18 cellular contexts compared by ENCODE assay signal in the genomic region with DNA sequence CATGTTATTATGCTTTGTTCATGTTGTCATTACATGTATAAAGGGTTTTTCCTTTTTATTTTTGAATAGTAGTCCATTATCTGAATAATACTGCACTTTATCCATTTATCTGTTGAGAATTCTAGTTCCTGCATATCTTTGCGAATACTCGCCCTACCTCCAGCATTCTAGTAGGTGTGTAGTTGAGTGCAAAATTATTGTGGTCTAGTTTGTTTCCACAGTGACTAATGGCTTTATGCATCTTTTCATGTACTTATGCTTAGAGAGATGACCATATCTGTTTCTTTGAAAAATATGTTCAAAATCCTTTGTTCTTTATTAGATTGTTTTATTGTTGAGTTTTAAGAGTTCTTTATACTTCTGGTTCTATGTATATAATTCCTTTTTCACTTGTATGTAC. TPM values are rescaled to one million over a fixed set of nuclear protein-coding genes. Genes with fewer than 3 reads are reported as not detected.
DNase-seq lines count a peak whose midpoint lies in the region; ATAC-seq, FAIRE-seq and TF ChIP-seq lines count a peak whose summit lies in the region.
"Had no signal": no experiment of that assay in that cellular context is flagged by ENCODE, and none has a peak within 500 bp of the region (broad histone marks: within the 10 kb centered on the region; RNA-seq: fewer than 3 reads in every experiment).

No MANE protein-coding gene starts in this region.

- no peak overlapping the region for H2BK12ac ChIP-seq in H9 (ENCODE audit: insufficient read length, low read depth, low read length)

- no peak overlapping the region for H3K4me3 ChIP-seq in astrocyte (ENCODE audit: insufficient read depth, low read depth, low read length)
- no peak overlapping the region for H3K4me3 ChIP-seq in A673 (ENCODE audit: low read depth, low read length, poor library complexity, severe bottlenecking)
- H3K4me3 ChIP-seq: Peyer's patch had no signal

- H3K79me2 ChIP-seq in H9 (ENCODE audit: insufficient read depth, low read length): no peaks in the 10 kb centered on the region; the same call in 1 of the 2 replicates
- peaks cover 12% of the 10 kb centered on the region for H3K79me2 ChIP-seq in astrocyte (ENCODE audit: insufficient read depth, low read length)

- no peak overlapping the region for H3K18ac ChIP-seq in H9 (ENCODE audit: insufficient read length, low read depth, low read length)

- H3K27ac ChIP-seq in H9 (ENCODE audit: insufficient read length, low read depth, low read length) (no peak overlapping the region), astrocyte (ENCODE audit: low read depth, low read length) (no peak overlapping the region), A673 (ENCODE audit: low read depth, low read length, poor library complexity, severe bottlenecking) (no peak overlapping the region)
- H3K27ac ChIP-seq: Peyer's patch had no signal

- H3K4me1 ChIP-seq in H9 (ENCODE audit: insufficient read depth, low read length) (no peaks in the 10 kb centered on the region), astrocyte (ENCODE audit: insufficient read depth, low read length) (peaks cover 8% of the 10 kb centered on the region), A673 (ENCODE audit: insufficient read depth, low read length, poor library complexity, severe bottlenecking) (no peaks in the 10 kb centered on the region)
- H3K4me1 ChIP-seq: BE2C, Peyer's patch had no signal

- no peak for ATAC-seq in GM19035 (IDR thresholded peaks at IDR 0.05; ENCODE audit: unreplicated experiment)
- ATAC-seq: Right ventricle myocardium inferior had no signal

- POLR2A ChIA-PET in activated CD4-positive, alpha-beta T cell treated with anti-CD3 and anti-CD28 coated beads, Interleukin-2, amount 10 ng/mL, durations not matched to agents 7 days and 5 days (lab: Charles Lee): no interaction called here
- POLR2A ChIA-PET in A673 (lab: Charles Lee; ENCODE audit: low non-redundant PET): no interaction called here

- peaks cover 3 to 10% of the 10 kb centered on the region in 2 experiments; a peak in 3 of 4 replicates for H3K4me1 Mint-ChIP-seq in H9
- peaks cover 8% of the 10 kb centered on the region for H3K4me1 Mint-ChIP-seq in astrocyte (ENCODE audit: low read depth, unreplicated experiment)
- H3K4me1 Mint-ChIP-seq in activated CD4-positive, alpha-beta T cell treated with anti-CD3 and anti-CD28 coated beads, Interleukin-2, amount 10 ng/mL, durations not matched to agents 7 days and 5 days: peaks cover 1% of the 10 kb centered on the region

- H2AFZ ChIP-seq in H9 (ENCODE audit: low read length): no peak overlapping the region
- H2AFZ ChIP-seq in astrocyte (ENCODE audit: low read depth, low read length): no peak overlapping the region

- WGBS in H9 (ENCODE audit: extremely low coverage, insufficient read length, low lambda C conversion rate): no CpG with 5 or more reads among the region's 2 CpGs

- H2BK15ac ChIP-seq in H9 (ENCODE audit: low read depth, low read length): no peak overlapping the region

- intact Hi-C loops in A673 (cut with micrococcal nuclease; ENCODE audit: unreplicated experiment): no loop called here

- no peak overlapping the region for H3K56ac ChIP-seq in H9 (ENCODE audit: insufficient read length, low read depth, low read length)

- no peak overlapping the region for H3K14ac ChIP-seq in H9 (ENCODE audit: insufficient read depth, low read length)

- no peak overlapping the region for H4K91ac ChIP-seq in H9 (ENCODE audit: insufficient read length, low read depth, low read length)

- no peaks in the 10 kb centered on the region for H3K23me2 ChIP-seq in H9 (ENCODE audit: insufficient read length, low read depth, low read length, poor library complexity, severe bottlenecking)

- H3K36me3 ChIP-seq in astrocyte (ENCODE audit: insufficient read depth, low read length) (peaks cover 34% of the 10 kb centered on the region), A673 (ENCODE audit: insufficient read depth, low read length, poor library complexity, severe bottlenecking) (peaks cover 44% of the 10 kb centered on the region)

- no peak overlapping the region for H4K8ac ChIP-seq in H9 (replicated peaks; ENCODE audit: insufficient read length, low read depth, low read length)

- CTCF ChIA-PET in activated CD4-positive, alpha-beta T cell treated with anti-CD3 and anti-CD28 coated beads, Interleukin-2, amount 10 ng/mL, durations not matched to agents 7 days and 5 days (lab: Charles Lee): no interaction called here
- CTCF ChIA-PET in A673 (lab: Charles Lee): no interaction called here

- H3K9me3 ChIP-seq in H9 (ENCODE audit: control insufficient read depth, low read depth, low read length): no peaks in the 10 kb centered on the region
- no peaks in the 10 kb centered on the region for H3K9me3 ChIP-seq in astrocyte (ENCODE audit: insufficient read depth, low read depth, low read length)
- H3K9me3 ChIP-seq in A673 (ENCODE audit: low read depth, low read length, poor library complexity, severe bottlenecking): no peaks in the 10 kb centered on the region
- H3K9me3 ChIP-seq: BE2C, Peyer's patch had no signal

- H3K9me3 Mint-ChIP-seq in H9 (no peaks in the 10 kb centered on the region), astrocyte (ENCODE audit: unreplicated experiment) (no peaks in the 10 kb centered on the region)
- no peaks in the 10 kb centered on the region for H3K9me3 Mint-ChIP-seq in activated CD4-positive, alpha-beta T cell treated with anti-CD3 and anti-CD28 coated beads, Interleukin-2, amount 10 ng/mL, durations not matched to agents 7 days and 5 days
- H3K9me3 Mint-ChIP-seq: CD4-positive, alpha-beta T cell had no signal

- in situ Hi-C loops in ACHN (cut with HindIII; ENCODE audit: low pct_ligation_motif_present, low pct_unique_long_range_greater_than_20kb, low sequenced_read_pairs): no loop called here

- H3K9ac ChIP-seq in H9 (ENCODE audit: extremely low read depth, insufficient read length, low read length) (no peak overlapping the region), astrocyte (ENCODE audit: low read length) (no peak overlapping the region)

- H2BK5ac ChIP-seq in H9 (ENCODE audit: insufficient read length, low read length): no peak overlapping the region

- H3K79me1 ChIP-seq in H9 (ENCODE audit: insufficient read depth, low read depth, low read length, poor library complexity, severe bottlenecking): no peaks in the 10 kb centered on the region

- H3K27ac Mint-ChIP-seq in H9: peak overlapping the region in 2 of 3 experiments; percentile 27 to 63; a peak in 3 of 7 replicates
- no peak overlapping the region for H3K27ac Mint-ChIP-seq in astrocyte (ENCODE audit: unreplicated experiment)
- no peak overlapping the region for H3K27ac Mint-ChIP-seq in activated CD4-positive, alpha-beta T cell treated with anti-CD3 and anti-CD28 coated beads, Interleukin-2, amount 10 ng/mL, durations not matched to agents 7 days and 5 days
- H3K27ac Mint-ChIP-seq: CD4-positive, alpha-beta T cell had no signal

- H3K36me3 Mint-ChIP-seq in H9 (ENCODE audit: insufficient read depth in 1 of 3, low read depth in 3 of 3) (peaks cover 36 to 61% (median 54%) of the 10 kb centered on the region in 3 experiments), astrocyte (ENCODE audit: low read depth, unreplicated experiment) (peaks cover 19% of the 10 kb centered on the region)
- H3K36me3 Mint-ChIP-seq in activated CD4-positive, alpha-beta T cell treated with anti-CD3 and anti-CD28 coated beads, Interleukin-2, amount 10 ng/mL, durations not matched to agents 7 days and 5 days (ENCODE audit: low read depth): peaks cover 46% of the 10 kb centered on the region

- H3K27me3 Mint-ChIP-seq in H9 (ENCODE audit: low read depth): no peaks in the 10 kb centered on the region
- H3K27me3 Mint-ChIP-seq in astrocyte (ENCODE audit: low read depth, unreplicated experiment): no peaks in the 10 kb centered on the region
- no peaks in the 10 kb centered on the region for H3K27me3 Mint-ChIP-seq in activated CD4-positive, alpha-beta T cell treated with anti-CD3 and anti-CD28 coated beads, Interleukin-2, amount 10 ng/mL, durations not matched to agents 7 days and 5 days
- H3K27me3 Mint-ChIP-seq: CD4-positive, alpha-beta T cell had no signal

- BruUV-seq in A673 (replicated peaks; lab: Mats Ljungman, UMichigan): no TSS peak

- no peak for TF ChIP-seq CTCF in H9 (conservative IDR thresholded peaks at IDR 0.05)
- TF ChIP-seq CTCF in astrocyte (IDR thresholded peaks at IDR 0.05; ENCODE audit: insufficient read depth, low read depth, low read length): no peak
- TF ChIP-seq CTCF in A673 (conservative IDR thresholded peaks at IDR 0.05; ENCODE audit: low read depth, low read length): no peak

- no peak overlapping the region for H2AK5ac ChIP-seq in H9 (ENCODE audit: insufficient read length, low read length)

- H4K5ac ChIP-seq in H9 (ENCODE audit: insufficient read length, low read depth, low read length): no peak overlapping the region

- H3K27me3 ChIP-seq in H9 (ENCODE audit: insufficient read depth, low read length) (no peaks in the 10 kb centered on the region), astrocyte (ENCODE audit: insufficient read depth, low read length) (no peaks in the 10 kb centered on the region), A673 (replicated peaks; ENCODE audit: insufficient read depth, low read depth, low read length, poor library complexity) (no peaks in the 10 kb centered on the region)
- H3K27me3 ChIP-seq: BE2C, Peyer's patch had no signal

- peak; percentile 37 for DNase-seq in ELR (ENCODE audit: low read depth)
- DNase-seq in H9: no peak
- peak; percentile 57 for DNase-seq in astrocyte (ENCODE audit: low read depth)
- peak; percentile 69 for DNase-seq in kidney tubule cell (ENCODE audit: low spot score)
- no peak for DNase-seq in activated CD4-positive, alpha-beta T cell treated with anti-CD3 and anti-CD28 coated beads, Interleukin-2, amount 10 ng/mL, durations not matched to agents 7 days and 5 days
- no peak for DNase-seq in ACHN
- no peak for DNase-seq in A673 (ENCODE audit: low spot score)
- DNase-seq: BE2C; CD4-positive, alpha-beta T cell; KG1; NCI-H1048; NCI-H146; NCI-H2081; NCI-H510A; NCI-H774; Peyer's patch had no signal

- H3T11ph ChIP-seq in H9 (ENCODE audit: low read length): no peak overlapping the region

- no peak overlapping the region for H2BK120ac ChIP-seq in H9 (ENCODE audit: low read depth, low read length, poor library complexity, severe bottlenecking)

- H3K4me2 ChIP-seq in H9 (ENCODE audit: insufficient read depth, insufficient read length, low read length) (no peak overlapping the region), astrocyte (ENCODE audit: low read length) (peak overlapping the region; percentile 6)

- no peak overlapping the region for H2BK20ac ChIP-seq in H9 (ENCODE audit: low read depth, low read length, poor library complexity, severe bottlenecking)

- H4K20me1 ChIP-seq in H9 (ENCODE audit: control insufficient read depth, insufficient read depth, insufficient read length) (no peaks in the 10 kb centered on the region), astrocyte (ENCODE audit: insufficient read depth, low read length) (no peaks in the 10 kb centered on the region)

- no peak overlapping the region for H3K4ac ChIP-seq in H9 (ENCODE audit: low read depth, low read length)

- H3K23ac ChIP-seq in H9 (ENCODE audit: insufficient read length, low read depth, low read length): no peak overlapping the region

- H3K4me3 Mint-ChIP-seq in H9 (no peak overlapping the region), astrocyte (ENCODE audit: unreplicated experiment) (no peak overlapping the region)
- H3K4me3 Mint-ChIP-seq in activated CD4-positive, alpha-beta T cell treated with anti-CD3 and anti-CD28 coated beads, Interleukin-2, amount 10 ng/mL, durations not matched to agents 7 days and 5 days: no peak overlapping the region
- H3K4me3 Mint-ChIP-seq: CD4-positive, alpha-beta T cell had no signal

- no peak for FAIRE-seq in astrocyte (lab: Jason Lieb, UNC)

RNA-seq across cellular contexts. Expression of gene EIF5B, which starts 48.8 kb away (rescaled TPM):
- total RNA-seq in H9 (2021) (56.5 and 58.1 TPM in 2 replicates), astrocyte (60.2 and 65.6 TPM in 2 replicates), A673 (2021) (73.5 and 78.7 TPM in 2 replicates)
- 10 to 100 TPM; 40.2 to 47.0 TPM for total RNA-seq in activated CD4-positive, alpha-beta T cell treated with anti-CD3 and anti-CD28 coated beads, Interleukin-2, amount 10 ng/mL, durations not matched to agents 7 days and 5 days

RNA-seq across cellular contexts. Expression of gene TXNDC9, which starts 49.9 kb away (rescaled TPM):
- total RNA-seq in H9 (2021) (35.3 and 37.7 TPM in 2 replicates), astrocyte (42.8 and 48.3 TPM in 2 replicates), A673 (2021) (39.5 and 43.0 TPM in 2 replicates)
- 10 to 100 TPM; 31.4 to 33.6 TPM for total RNA-seq in activated CD4-positive, alpha-beta T cell treated with anti-CD3 and anti-CD28 coated beads, Interleukin-2, amount 10 ng/mL, durations not matched to agents 7 days and 5 days

Comparison
In these comparisons a context has a peak if more than half of its experiments do, and no peak if none do; other contexts are left out.
1. DNase-seq: peak in ELR (single experiment), astrocyte (single experiment) and kidney tubule cell (single experiment); none in H9 (single experiment), activated CD4-positive, alpha-beta T cell treated with anti-CD3 and anti-CD28 coated beads, Interleukin-2, amount 10 ng/mL, durations not matched to agents 7 days and 5 days (single experiment), ACHN (single experiment) and A673 (single experiment).
2. H3K27ac Mint-ChIP-seq: peak in H9 (2 of 3); none in astrocyte (single experiment) and activated CD4-positive, alpha-beta T cell treated with anti-CD3 and anti-CD28 coated beads, Interleukin-2, amount 10 ng/mL, durations not matched to agents 7 days and 5 days (single experiment).